In the genomic region with DNA sequence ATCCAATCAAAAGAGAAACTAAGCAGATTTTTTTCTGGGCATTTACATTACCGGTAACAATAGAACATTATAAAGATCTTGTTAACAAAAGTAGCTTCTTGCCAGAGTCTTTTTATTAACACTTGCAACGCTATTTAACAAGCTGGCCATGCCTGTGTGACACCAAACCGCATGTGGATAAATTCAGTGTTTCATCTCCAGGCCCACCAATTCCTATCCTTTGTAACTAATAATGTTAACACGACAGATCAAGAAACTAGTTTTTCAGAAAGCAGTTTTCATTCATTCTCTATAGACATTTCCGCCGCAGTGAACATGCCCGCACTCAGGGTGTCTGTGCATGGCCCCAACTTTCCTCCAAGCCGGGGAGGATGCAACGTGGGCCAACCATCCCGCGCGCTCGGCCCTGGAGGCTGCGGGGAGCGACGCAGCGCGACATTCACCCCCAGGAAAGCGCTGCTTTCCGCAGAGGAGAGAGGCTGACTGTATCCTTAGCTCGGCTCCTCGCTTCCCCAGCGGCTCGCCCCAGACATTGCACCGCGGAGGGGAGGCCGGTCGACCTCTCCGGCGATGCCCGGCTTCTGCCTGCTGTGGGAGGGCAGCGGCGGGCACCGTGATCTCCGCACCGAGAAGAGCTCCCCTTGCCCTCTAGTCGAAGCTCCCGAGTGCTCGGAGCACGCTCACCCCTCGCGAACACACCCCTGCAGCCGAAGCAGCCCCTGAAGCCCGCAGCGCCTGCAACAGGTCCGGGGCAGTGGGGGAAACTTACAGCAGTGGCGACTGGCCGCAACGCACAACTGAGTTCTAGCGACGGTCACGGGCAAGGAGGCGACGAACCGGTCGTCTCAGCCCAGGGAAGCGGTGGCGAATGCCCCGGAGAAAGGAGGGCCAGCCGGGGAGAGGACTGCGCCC, we compare ENCODE assay signal across 1 cellular context.
A peak's percentile ranks its signal among the peaks of the same experiment; 100 is the strongest.
TF ChIP-seq lines count a peak whose summit lies in the region.

No MANE protein-coding gene starts in this region.

TF ChIP-seq in H1, 55 proteins besides CTCF, POLR2A, EP300 and RAD21:
- TF ChIP-seq, protein P1, sequence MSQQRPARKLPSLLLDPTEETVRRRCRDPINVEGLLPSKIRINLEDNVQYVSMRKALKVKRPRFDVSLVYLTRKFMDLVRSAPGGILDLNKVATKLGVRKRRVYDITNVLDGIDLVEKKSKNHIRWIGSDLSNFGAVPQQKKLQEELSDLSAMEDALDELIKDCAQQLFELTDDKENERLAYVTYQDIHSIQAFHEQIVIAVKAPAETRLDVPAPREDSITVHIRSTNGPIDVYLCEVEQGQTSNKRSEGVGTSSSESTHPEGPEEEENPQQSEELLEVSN (IDR thresholded peaks at IDR 0.05): peak; percentile 9; the same call in 1 of the 2 replicates
- TF ChIP-seq SIN3A (conservative IDR thresholded peaks at IDR 0.05 in 1 of 2, IDR thresholded peaks at IDR 0.05 in 1 of 2; ENCODE audit: low read depth in 1 of 2, low read length in 2 of 2) (0 out of 4 replicates have a peak, but pooled peaks of 1 of the 2 experiments have one; percentile 49), JUN (IDR thresholded peaks at IDR 0.05; ENCODE audit: low read depth, low read length) (no peak), HDAC2 (IDR thresholded peaks at IDR 0.05; ENCODE audit: borderline replicate concordance in 1 of 2, low read depth in 2 of 2, low read length in 2 of 2) (no peak), RFX5 (IDR thresholded peaks at IDR 0.05; ENCODE audit: borderline replicate concordance, low read depth, low read length) (no peak), BACH1 (IDR thresholded peaks at IDR 0.05; ENCODE audit: low read length) (no peak), KDM4A (IDR thresholded peaks at IDR 0.05; ENCODE audit: low read depth, low read length, severe bottlenecking) (peak; percentile 81), SRF (IDR thresholded peaks at IDR 0.05; ENCODE audit: low read depth, low read length) (no peak), MAFK (IDR thresholded peaks at IDR 0.05; ENCODE audit: low read depth, low read length) (no peak), TBP (IDR thresholded peaks at IDR 0.05; ENCODE audit: low read depth, low read length) (peak; percentile 77; the same call in 1 of the 2 replicates), EZH2 (IDR thresholded peaks at IDR 0.05; ENCODE audit: low read depth, low read length, severe bottlenecking) (peak; percentile 47), CTBP2 (IDR thresholded peaks at IDR 0.05; ENCODE audit: borderline replicate concordance, insufficient read depth, insufficient read length, low read length) (no peak), TEAD4 (IDR thresholded peaks at IDR 0.05; ENCODE audit: low read depth, low read length) (no peak; the same call in 1 of the 2 replicates), KDM1A (IDR thresholded peaks at IDR 0.05; ENCODE audit: borderline replicate concordance, low read length) (no peak)
- TF ChIP-seq, protein P2, sequence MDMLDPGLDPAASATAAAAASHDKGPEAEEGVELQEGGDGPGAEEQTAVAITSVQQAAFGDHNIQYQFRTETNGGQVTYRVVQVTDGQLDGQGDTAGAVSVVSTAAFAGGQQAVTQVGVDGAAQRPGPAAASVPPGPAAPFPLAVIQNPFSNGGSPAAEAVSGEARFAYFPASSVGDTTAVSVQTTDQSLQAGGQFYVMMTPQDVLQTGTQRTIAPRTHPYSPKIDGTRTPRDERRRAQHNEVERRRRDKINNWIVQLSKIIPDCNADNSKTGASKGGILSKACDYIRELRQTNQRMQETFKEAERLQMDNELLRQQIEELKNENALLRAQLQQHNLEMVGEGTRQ (IDR thresholded peaks at IDR 0.05; ENCODE audit: low read length): no peak
TF ChIP-seq in H1: peak in this region for 5.
